17 cellular contexts compared by ENCODE assay signal in the genomic region with DNA sequence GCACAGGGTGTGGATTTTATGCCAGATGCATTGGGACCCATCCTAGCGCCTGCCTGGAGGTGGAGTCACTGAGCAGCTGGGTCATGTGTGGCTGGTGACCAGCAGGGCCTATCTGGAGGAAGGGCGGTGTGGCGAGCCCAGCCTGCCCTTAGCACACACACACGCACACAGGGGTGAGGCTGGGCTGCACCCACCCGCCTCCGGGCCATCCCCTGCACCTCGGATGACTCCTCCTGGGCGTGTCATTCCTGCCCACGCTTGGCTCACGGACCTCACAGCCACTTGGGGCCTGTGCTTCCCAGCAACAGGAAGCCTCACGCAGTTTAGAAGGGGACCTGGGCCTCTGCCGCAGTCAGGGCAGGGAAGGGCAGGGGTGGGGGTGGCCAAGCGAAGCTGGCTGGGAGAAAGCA. TPM values are rescaled to one million over a fixed set of nuclear protein-coding genes. Genes with fewer than 3 reads are reported as not detected.
DNase-seq lines count a peak whose midpoint lies in the region; ATAC-seq, FAIRE-seq and TF ChIP-seq lines count a peak whose summit lies in the region.
"Had no signal": no experiment of that assay in that cellular context is flagged by ENCODE, and none has a peak within 500 bp of the region (broad histone marks: within the 10 kb centered on the region; RNA-seq: fewer than 3 reads in every experiment).

No MANE protein-coding gene starts in this region.

- TF ChIP-seq CTCF in body of pancreas (IDR thresholded peaks at IDR 0.05) (no peak), pancreas (IDR thresholded peaks at IDR 0.05) (no peak)

- H3K36me3 ChIP-seq in body of pancreas (replicated peaks in 1 of 2; ENCODE audit: insufficient read depth in 1 of 2, low read depth in 2 of 2) (no peaks in the 10 kb centered on the region), pancreas (no peaks in the 10 kb centered on the region)
- H3K36me3 ChIP-seq: ovary had no signal

- H3K4me1 ChIP-seq in body of pancreas (no peaks in the 10 kb centered on the region), pancreas (no peaks in the 10 kb centered on the region)

- H3K27me3 ChIP-seq in body of pancreas: no peaks in the 10 kb centered on the region
- H3K27me3 ChIP-seq in pancreas: no peaks in the 10 kb centered on the region
- H3K27me3 ChIP-seq: ovary had no signal

- H3K4me3 ChIP-seq in body of pancreas (no peak overlapping the region), pancreas (no peak overlapping the region)
- H3K4me3 ChIP-seq: ovary had no signal

- H3K9me3 ChIP-seq in body of pancreas (peaks cover 0 to 5% (median 0%) of the 10 kb centered on the region in 3 donors), pancreas (no peaks in the 10 kb centered on the region)
- H3K9me3 ChIP-seq: ovary had no signal

- no peak for TF ChIP-seq POLR2A in body of pancreas (IDR thresholded peaks at IDR 0.05)

- in situ Hi-C loops in Caki2 (cut with HindIII; ENCODE audit: low pct_unique_long_range_greater_than_20kb, low sequenced_read_pairs): no loop called here

- WGBS in body of pancreas, 2 donors: 45 to 64% methylated on average over 4 to 13 of the region's 13 CpGs
- 62 to 63% methylated on average over 13 of the region's 13 CpGs for WGBS in pancreas, 2 donors

- H3K27ac ChIP-seq in body of pancreas: no peak overlapping the region
- no peak overlapping the region for H3K27ac ChIP-seq in pancreas
- H3K27ac ChIP-seq: ovary had no signal

- intact Hi-C loops in body of pancreas (cut with DNase I) (no loop called here), left ventricle myocardium superior (cut with micrococcal nuclease) (no loop called here), pancreas (cut with DNase I) (no loop called here), head of caudate nucleus (cut with DNase I) (no loop called here)

- ATAC-seq in body of pancreas (peak; percentile 30), left ventricle myocardium superior (peak; percentile 66), pancreas (peak in 3 of 4 donors; percentile 24 to 65 (median 34)), HG03354 (IDR thresholded peaks at IDR 0.05; ENCODE audit: poor library complexity, severe bottlenecking, unreplicated experiment) (no peak)

- FAIRE-seq in pancreas (lab: Jason Lieb, UNC): no peak
- FAIRE-seq: astrocyte had no signal

- DNase-seq in Caki2 (ENCODE audit: low read depth) (peak; percentile 36), body of pancreas (peak in 2 of 4 donors; percentile 19 to 20), left ventricle myocardium superior (peak; percentile 65), pancreas (peak in 1 of 6 donors; percentile 14), pons (ENCODE audit: low spot score) (no peak), head of caudate nucleus (no peak)
- DNase-seq in activated CD8-positive, alpha-beta memory T cell treated with anti-CD3 and anti-CD28 coated beads for 24 hours: no peak
- DNase-seq: activated gamma-delta T cell treated with Interleukin-2 at 50 U/mL for 16 hours; dermis blood vessel endothelial cell; GDM1; midbrain; NCI-H345; stimulated activated CD4-positive, alpha-beta T cell treated with anti-CD3 and anti-CD28 coated beads, Interleukin-15, amount 100 ng/mL, for 24 hours had no signal

RNA-seq across cellular contexts. Expression of a gene that starts 36.2 kb away (rescaled TPM):
- total RNA-seq in Caki2 (2014; rRNA removed; shearing (Covaris generic); ENCODE audit: low replicate concordance): not detected in 2 replicates
- total RNA-seq in body of pancreas (under 1 TPM; under 0.01 to 0.52 TPM), left ventricle myocardium superior (0.07 TPM), pancreas (under 1 TPM; 0.09 to 0.26 (median 0.16) TPM)
- polyA plus RNA-seq in pancreas: under 1 TPM; 0.04 to 0.07 TPM
- total RNA-seq: astrocyte, SK-MEL-5 had no signal

Comparison
In these comparisons a context has a peak if more than half of its experiments do, and no peak if none do; other contexts are left out.
1. DNase-seq: peak in Caki2 (single experiment) and left ventricle myocardium superior (single experiment); none in activated CD8-positive, alpha-beta memory T cell treated with anti-CD3 and anti-CD28 coated beads for 24 hours (single experiment), pons (single experiment) and head of caudate nucleus (0 of 42).